1 cellular context compared by ENCODE assay signal in the genomic region with DNA sequence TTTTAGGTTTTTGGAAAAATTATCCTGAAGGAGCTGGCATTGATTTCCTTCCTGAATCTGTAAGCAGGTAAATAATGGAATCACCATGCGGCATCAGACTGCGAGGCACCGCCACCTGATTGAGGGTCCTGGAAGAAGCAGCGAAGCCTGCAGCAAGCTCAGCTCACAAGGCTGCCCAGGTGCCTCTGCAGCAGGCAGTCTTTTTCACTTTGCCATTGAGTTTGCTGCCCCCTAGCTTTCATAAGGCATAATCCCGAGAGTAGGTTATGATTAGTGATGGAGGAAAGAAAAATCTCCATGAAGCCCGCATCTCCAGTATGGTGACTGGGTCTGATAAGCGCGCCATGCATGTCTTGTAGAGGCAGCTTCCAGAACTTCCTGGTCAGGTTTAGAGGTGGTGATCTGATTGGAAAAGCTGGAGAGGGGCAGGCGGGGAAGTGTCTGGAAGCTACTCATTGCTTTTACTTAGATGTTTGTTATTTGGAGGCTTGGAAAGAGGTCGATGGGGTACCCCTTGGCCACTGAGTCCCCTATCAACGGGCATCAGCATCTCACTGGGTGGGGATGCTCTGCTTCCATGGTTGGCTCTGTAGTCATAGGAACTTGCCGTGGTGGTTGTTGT.
TF ChIP-seq lines count a peak whose summit lies in the region.

No MANE protein-coding gene starts in this region.

TF ChIP-seq in Ishikawa, 13 proteins besides CTCF, POLR2A, EP300 and RAD21:
- TF ChIP-seq, protein P1, sequence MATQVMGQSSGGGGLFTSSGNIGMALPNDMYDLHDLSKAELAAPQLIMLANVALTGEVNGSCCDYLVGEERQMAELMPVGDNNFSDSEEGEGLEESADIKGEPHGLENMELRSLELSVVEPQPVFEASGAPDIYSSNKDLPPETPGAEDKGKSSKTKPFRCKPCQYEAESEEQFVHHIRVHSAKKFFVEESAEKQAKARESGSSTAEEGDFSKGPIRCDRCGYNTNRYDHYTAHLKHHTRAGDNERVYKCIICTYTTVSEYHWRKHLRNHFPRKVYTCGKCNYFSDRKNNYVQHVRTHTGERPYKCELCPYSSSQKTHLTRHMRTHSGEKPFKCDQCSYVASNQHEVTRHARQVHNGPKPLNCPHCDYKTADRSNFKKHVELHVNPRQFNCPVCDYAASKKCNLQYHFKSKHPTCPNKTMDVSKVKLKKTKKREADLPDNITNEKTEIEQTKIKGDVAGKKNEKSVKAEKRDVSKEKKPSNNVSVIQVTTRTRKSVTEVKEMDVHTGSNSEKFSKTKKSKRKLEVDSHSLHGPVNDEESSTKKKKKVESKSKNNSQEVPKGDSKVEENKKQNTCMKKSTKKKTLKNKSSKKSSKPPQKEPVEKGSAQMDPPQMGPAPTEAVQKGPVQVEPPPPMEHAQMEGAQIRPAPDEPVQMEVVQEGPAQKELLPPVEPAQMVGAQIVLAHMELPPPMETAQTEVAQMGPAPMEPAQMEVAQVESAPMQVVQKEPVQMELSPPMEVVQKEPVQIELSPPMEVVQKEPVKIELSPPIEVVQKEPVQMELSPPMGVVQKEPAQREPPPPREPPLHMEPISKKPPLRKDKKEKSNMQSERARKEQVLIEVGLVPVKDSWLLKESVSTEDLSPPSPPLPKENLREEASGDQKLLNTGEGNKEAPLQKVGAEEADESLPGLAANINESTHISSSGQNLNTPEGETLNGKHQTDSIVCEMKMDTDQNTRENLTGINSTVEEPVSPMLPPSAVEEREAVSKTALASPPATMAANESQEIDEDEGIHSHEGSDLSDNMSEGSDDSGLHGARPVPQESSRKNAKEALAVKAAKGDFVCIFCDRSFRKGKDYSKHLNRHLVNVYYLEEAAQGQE (IDR thresholded peaks at IDR 0.05; ENCODE audit: low read depth), result no peak
- TF ChIP-seq, protein P2, sequence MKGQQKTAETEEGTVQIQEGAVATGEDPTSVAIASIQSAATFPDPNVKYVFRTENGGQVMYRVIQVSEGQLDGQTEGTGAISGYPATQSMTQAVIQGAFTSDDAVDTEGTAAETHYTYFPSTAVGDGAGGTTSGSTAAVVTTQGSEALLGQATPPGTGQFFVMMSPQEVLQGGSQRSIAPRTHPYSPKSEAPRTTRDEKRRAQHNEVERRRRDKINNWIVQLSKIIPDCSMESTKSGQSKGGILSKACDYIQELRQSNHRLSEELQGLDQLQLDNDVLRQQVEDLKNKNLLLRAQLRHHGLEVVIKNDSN (IDR thresholded peaks at IDR 0.05), result no peak
- no peak for TF ChIP-seq FOXM1 (IDR thresholded peaks at IDR 0.05; ENCODE audit: borderline replicate concordance, low read depth)
- TF ChIP-seq, protein P3, sequence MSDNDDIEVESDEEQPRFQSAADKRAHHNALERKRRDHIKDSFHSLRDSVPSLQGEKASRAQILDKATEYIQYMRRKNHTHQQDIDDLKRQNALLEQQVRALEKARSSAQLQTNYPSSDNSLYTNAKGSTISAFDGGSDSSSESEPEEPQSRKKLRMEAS (IDR thresholded peaks at IDR 0.05), result no peak
- no peak for TF ChIP-seq TEAD4 (IDR thresholded peaks at IDR 0.05)
TF ChIP-seq in Ishikawa: peak in this region for 0.
